Comparison of ENCODE assay signal across 21 cellular contexts in genomic region chr12:109200825-109201495, GRCh38.
DNase-seq lines count a peak whose midpoint lies in the region; ATAC-seq, FAIRE-seq and TF ChIP-seq lines count a peak whose summit lies in the region.
"Had no signal": no experiment of that assay in that cellular context is flagged by ENCODE, and none has a peak within 500 bp of the region (broad histone marks: within the 10 kb centered on the region; RNA-seq: fewer than 3 reads in every experiment).

No MANE protein-coding gene starts in this region.

- intact Hi-C loops in K562 (cut with micrococcal nuclease) = no loop called here
- intact Hi-C loops in gastrocnemius medialis (cut with DNase I; ENCODE audit: low total_unique reads) = no loop called here

- peaks cover 4 to 11% of the 10 kb centered on the region in 2 experiments; a peak in 3 of 5 replicates for H3K4me1 ChIP-seq in K562 (replicated peaks in 1 of 2; ENCODE audit: control insufficient read depth in 2 of 2, insufficient read depth in 2 of 2, low read length in 2 of 2)
- H3K4me1 ChIP-seq in liver (ENCODE audit: control insufficient read depth in 4 of 4, insufficient read depth in 4 of 4, low read length in 3 of 4) = peaks cover 4 to 38% (median 24%) of the 10 kb centered on the region in 4 donors
- peaks cover 0 to 32% of the 10 kb centered on the region in 2 donors for H3K4me1 ChIP-seq in gastrocnemius medialis

- no peak for TF ChIP-seq POLR2A in K562 (conservative IDR thresholded peaks at IDR 0.05)
- TF ChIP-seq POLR2A in gastrocnemius medialis (IDR thresholded peaks at IDR 0.05) = no peak

- no peaks in the 10 kb centered on the region for H3K79me2 ChIP-seq in K562 (ENCODE audit: control insufficient read depth, insufficient read depth, low read length)

- peak overlapping the region; percentile 47 for H3K27ac ChIP-seq in RWPE1
- no peak overlapping the region for H3K27ac ChIP-seq in K562 (ENCODE audit: extremely low read depth, low read depth, low read length)
- peak overlapping the region; percentile 64 to 97 for H3K27ac ChIP-seq in liver (ENCODE audit: low read depth in 1 of 2, low read length in 2 of 2)
- peak overlapping the region; percentile 3 to 87 (median 31) for H3K27ac ChIP-seq in gastrocnemius medialis

- H3K9ac ChIP-seq in K562 (ENCODE audit: insufficient read depth in 1 of 2, low read depth in 2 of 2, low read length in 2 of 2) = peak overlapping the region in 1 of 2 experiments; percentile 75; a peak in 1 of 4 replicates
- peak overlapping the region in 1 of 2 donors; percentile 42 for H3K9ac ChIP-seq in liver (ENCODE audit: low read depth in 1 of 2, low read length in 2 of 2)

- POLR2A ChIA-PET in RWPE1 (lab: Yijun Ruan, JAX; ENCODE audit: low non-redundant PET) (no interaction called here), K562 (lab: Yijun Ruan, JAX) (interaction anchor here (0.6 kb wide), 1 partner anchor 500 kb away, joined by 3 read pairs; no protein-coding TSS in a partner anchor)

- WGBS in K562 (ENCODE audit: insufficient coverage, low coverage, missing lambda C conversion rate) = 70% methylated on average over 14 of the region's 14 CpGs
- 72% methylated on average over 14 of the region's 14 CpGs for WGBS in liver

- DNase-seq in RWPE1 (ENCODE audit: low spot score) (no peak), K562 (ENCODE audit: extremely low read depth in 1 of 4, low spot score in 3 of 4) (no peak), gastrocnemius medialis (no peak), D341Med (ENCODE audit: low spot score) (no peak), cerebellar cortex (ENCODE audit: low spot score) (no peak), NCI-H1694 (lab: John Stamatoyannopoulos, UW) (no peak)
- DNase-seq: ACHN; Calu3; CD8-positive, alpha-beta T cell; DMS 273 treated with DMSO at 0.1 percent for 48 hours; DMS53; DND-41; EL; H9; IMR-90 had no signal

- no peak for TF ChIP-seq RAD21 in K562 (CRISPR knock-in tag; conservative IDR thresholded peaks at IDR 0.05 in 1 of 2, IDR thresholded peaks at IDR 0.05 in 1 of 2)
- no peak for TF ChIP-seq RAD21 in liver (IDR thresholded peaks at IDR 0.05)

- H3K9me1 ChIP-seq in K562 (ENCODE audit: control insufficient read depth, insufficient read depth, low read length) = no peaks in the 10 kb centered on the region

- H3K4me3 ChIP-seq in K562 (no peak overlapping the region), liver (ENCODE audit: low read depth in 1 of 3, low read length in 3 of 3) (no peak overlapping the region), gastrocnemius medialis (no peak overlapping the region)
- H3K4me3 ChIP-seq: GM12878 had no signal

- no peak for TF ChIP-seq CTCF in RWPE1 (conservative IDR thresholded peaks at IDR 0.05; ENCODE audit: low read depth)
- no peak for TF ChIP-seq CTCF in K562 (IDR thresholded peaks at IDR 0.05 in 2 of 3, conservative IDR thresholded peaks at IDR 0.05 in 1 of 3; ENCODE audit: insufficient read depth in 2 of 3, low read depth in 1 of 3, low read length in 3 of 3)
- TF ChIP-seq CTCF in liver (IDR thresholded peaks at IDR 0.05; ENCODE audit: low read depth, low read length, missing input control) = no peak
- no peak for TF ChIP-seq CTCF in gastrocnemius medialis (IDR thresholded peaks at IDR 0.05 in 4 of 5, conservative IDR thresholded peaks at IDR 0.05 in 1 of 5)

- no peaks in the 10 kb centered on the region for H4K20me1 ChIP-seq in K562 (replicated peaks; ENCODE audit: control insufficient read depth, insufficient read depth, low read length)

- H3K36me3 ChIP-seq in K562 (ENCODE audit: control insufficient read depth, insufficient read depth, low read length) (no peaks in the 10 kb centered on the region), liver (ENCODE audit: control insufficient read depth in 4 of 4, insufficient read depth in 3 of 4, low read depth in 1 of 4, low read length in 3 of 4) (peaks cover 9 to 40% (median 35%) of the 10 kb centered on the region in 4 donors), gastrocnemius medialis (peaks cover 10 to 96% of the 10 kb centered on the region in 2 donors)

- H2AFZ ChIP-seq in K562 (ENCODE audit: low read depth, low read length) = no peak overlapping the region; the same call in 1 of the 2 replicates

- BruUV-seq in K562 (replicated peaks; lab: Mats Ljungman, UMichigan) = no TSS peak

- CTCF ChIA-PET in RWPE1 (lab: Yijun Ruan, JAX) = no interaction called here
- CTCF ChIA-PET in K562 (lab: Yijun Ruan, JAX; ENCODE audit: low intra/inter-chr PET ratio) = no interaction called here

- no peak for TF ChIP-seq EP300 in K562 (IDR thresholded peaks at IDR 0.05; ENCODE audit: low read length)

- H3K9me3 ChIP-seq in K562 (replicated peaks; ENCODE audit: control insufficient read depth, insufficient read depth, low read depth, low read length) = no peaks in the 10 kb centered on the region
- H3K9me3 ChIP-seq in liver (ENCODE audit: control insufficient read depth in 4 of 4, low read length in 3 of 4) = no peaks in the 10 kb centered on the region
- H3K9me3 ChIP-seq in gastrocnemius medialis = no peaks in the 10 kb centered on the region

- ATAC-seq in K562 (no peak), gastrocnemius medialis (no peak), HG02852 (IDR thresholded peaks at IDR 0.05; ENCODE audit: unreplicated experiment) (no peak)
- ATAC-seq: CD8-positive, alpha-beta T cell; GM12878 had no signal

- peaks cover 3 to 17% of the 10 kb centered on the region in 2 experiments; a peak in 3 of 5 replicates for H3K27me3 ChIP-seq in K562 (ENCODE audit: control insufficient read depth in 2 of 2, insufficient read depth in 2 of 2, low read length in 2 of 2)
- no peaks in the 10 kb centered on the region for H3K27me3 ChIP-seq in liver (ENCODE audit: control insufficient read depth in 4 of 4, insufficient read depth in 4 of 4, low read length in 3 of 4)
- H3K27me3 ChIP-seq in gastrocnemius medialis = no peaks in the 10 kb centered on the region

- no peak overlapping the region for H3K4me2 ChIP-seq in K562 (ENCODE audit: insufficient read depth, low read length)

- in situ Hi-C loops in K562 (cut with MboI) (no loop called here), gastrocnemius medialis (cut with MboI; ENCODE audit: low sequenced_read_pairs in 4 of 4) (no loop called here)

- no peak for FAIRE-seq in K562 (lab: Jason Lieb, UNC)
- FAIRE-seq: A204.1, GM12878, GM19239, H1 had no signal

TF ChIP-seq in K562, 482 proteins besides CTCF, POLR2A, EP300 and RAD21:
- no peak for TF ChIP-seq POLR3G (IDR thresholded peaks at IDR 0.05; ENCODE audit: extremely low read depth, insufficient read length, insufficient replicate concordance)
- TF ChIP-seq RBM25 (IDR thresholded peaks at IDR 0.05; ENCODE audit: low read depth, low read length, severe bottlenecking) = peak; percentile 79
- no peak for TF ChIP-seq ZNF780A (CRISPR knock-in tag; IDR thresholded peaks at IDR 0.05)
- TF ChIP-seq RBM14 (IDR thresholded peaks at IDR 0.05; ENCODE audit: borderline replicate concordance, insufficient read depth, low read depth, low read length) = no peak
- no peak for TF ChIP-seq ZNF217 (CRISPR knock-in tag; IDR thresholded peaks at IDR 0.05)

TF ChIP-seq in liver, 16 proteins besides CTCF, POLR2A, EP300 and RAD21:
- TF ChIP-seq HNF4A (conservative IDR thresholded peaks at IDR 0.05) = no peak
- no peak for TF ChIP-seq REST (IDR thresholded peaks at IDR 0.05)
- TF ChIP-seq YY1 (IDR thresholded peaks at IDR 0.05) = no peak
- no peak for TF ChIP-seq NR2F2 (IDR thresholded peaks at IDR 0.05)
- no peak for TF ChIP-seq RXRA (IDR thresholded peaks at IDR 0.05)
- no peak for TF ChIP-seq ZBTB33 (IDR thresholded peaks at IDR 0.05)
- no peak for TF ChIP-seq SP1 (IDR thresholded peaks at IDR 0.05)
- TF ChIP-seq ATF3 (IDR thresholded peaks at IDR 0.05) = no peak
